Comparison of ENCODE assay signal across 19 cellular contexts in the genomic region with DNA sequence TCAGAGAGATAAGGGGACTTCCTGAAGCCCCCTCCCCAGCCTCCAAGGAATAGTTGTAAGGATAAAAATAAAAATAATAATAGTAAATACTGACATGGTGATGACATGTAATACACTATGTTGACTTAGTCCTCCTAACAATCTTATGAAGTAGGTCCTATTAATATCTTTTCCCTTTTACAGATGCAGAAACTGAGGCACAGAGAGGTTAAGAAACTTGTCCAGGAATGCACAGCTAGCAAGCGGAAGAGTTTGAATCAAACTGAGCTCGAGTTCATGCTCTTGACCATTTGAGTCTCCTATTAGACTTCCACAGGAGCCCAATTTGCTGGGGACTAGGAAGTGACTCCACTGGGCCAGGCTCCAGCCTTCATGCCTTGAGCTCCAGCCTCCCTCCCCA.
"Had no signal": no experiment of that assay in that cellular context is flagged by ENCODE, and none has a peak within 500 bp of the region (broad histone marks: within the 10 kb centered on the region; RNA-seq: fewer than 3 reads in every experiment).

No MANE protein-coding gene starts in this region.

- H3K36me3 ChIP-seq: colonic mucosa, esophagus muscularis mucosa, gastrocnemius medialis, heart right ventricle, left lung, lower lobe of right lung had no signal

- H3K27me3 ChIP-seq: colonic mucosa had no signal

- H3K4me1 ChIP-seq: colonic mucosa, esophagus muscularis mucosa, gastrocnemius medialis, heart right ventricle, left lung, lower lobe of right lung had no signal

- H3K4me3 ChIP-seq: colonic mucosa, dorsolateral prefrontal cortex, esophagus muscularis mucosa, gastrocnemius medialis, heart right ventricle, left lung, lower lobe of right lung, mucosa of descending colon had no signal

- DNase-seq: colonic mucosa; dermis blood vessel endothelial cell; dorsolateral prefrontal cortex; effector CD4-positive, alpha-beta T cell; effector memory CD4-positive, alpha-beta T cell; foreskin fibroblast; foreskin melanocyte; gastrocnemius medialis; glutamatergic neuron; head of caudate nucleus; heart right ventricle; hippocampal formation; left cardiac atrium; left lung; left ventricle myocardium superior; lower lobe of right lung; mesenchymal stem cell; mucosa of descending colon had no signal

- H3K27ac ChIP-seq: colonic mucosa, dorsolateral prefrontal cortex, esophagus muscularis mucosa, gastrocnemius medialis, heart right ventricle, left lung, lower lobe of right lung had no signal

- H3K9me3 ChIP-seq: colonic mucosa, esophagus muscularis mucosa, gastrocnemius medialis, heart right ventricle, left lung, lower lobe of right lung, mucosa of descending colon had no signal
